In the genomic region with DNA sequence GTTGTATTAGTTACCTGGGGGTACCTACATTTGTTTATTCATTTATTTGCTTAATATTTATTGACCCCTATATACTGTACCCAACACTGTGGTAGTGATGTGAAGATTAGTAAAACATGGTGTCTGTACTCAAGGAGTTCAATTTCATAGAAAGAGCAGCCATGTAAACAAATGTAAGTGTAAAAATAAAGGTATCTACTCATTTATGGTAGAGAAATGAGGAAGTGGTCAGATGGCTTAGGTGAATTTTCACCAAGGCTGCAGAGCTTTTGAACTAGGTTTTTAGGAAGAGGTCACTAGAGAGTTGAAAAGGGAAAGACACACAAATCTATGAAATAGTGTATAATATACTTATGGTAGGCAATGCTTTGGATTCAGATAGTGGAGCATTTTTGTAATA, we compare ENCODE assay signal across 1 cellular context.
A peak's percentile ranks its signal among the peaks of the same experiment; 100 is the strongest.
TF ChIP-seq lines count a peak whose summit lies in the region.

No MANE protein-coding gene starts in this region.

TF ChIP-seq in GM12878, 131 proteins besides CTCF, POLR2A, EP300 and RAD21 (continued from another document and continues in another):
- TF ChIP-seq, protein P1, sequence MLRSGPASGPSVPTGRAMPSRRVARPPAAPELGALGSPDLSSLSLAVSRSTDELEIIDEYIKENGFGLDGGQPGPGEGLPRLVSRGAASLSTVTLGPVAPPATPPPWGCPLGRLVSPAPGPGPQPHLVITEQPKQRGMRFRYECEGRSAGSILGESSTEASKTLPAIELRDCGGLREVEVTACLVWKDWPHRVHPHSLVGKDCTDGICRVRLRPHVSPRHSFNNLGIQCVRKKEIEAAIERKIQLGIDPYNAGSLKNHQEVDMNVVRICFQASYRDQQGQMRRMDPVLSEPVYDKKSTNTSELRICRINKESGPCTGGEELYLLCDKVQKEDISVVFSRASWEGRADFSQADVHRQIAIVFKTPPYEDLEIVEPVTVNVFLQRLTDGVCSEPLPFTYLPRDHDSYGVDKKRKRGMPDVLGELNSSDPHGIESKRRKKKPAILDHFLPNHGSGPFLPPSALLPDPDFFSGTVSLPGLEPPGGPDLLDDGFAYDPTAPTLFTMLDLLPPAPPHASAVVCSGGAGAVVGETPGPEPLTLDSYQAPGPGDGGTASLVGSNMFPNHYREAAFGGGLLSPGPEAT (IDR thresholded peaks at IDR 0.05; ENCODE audit: low read depth) = peak; percentile 61; the same call in 1 of the 2 replicates
- no peak for TF ChIP-seq ASH2L (IDR thresholded peaks at IDR 0.05; ENCODE audit: borderline replicate concordance, low read depth)
- peak; percentile 51; the same call in 1 of the 2 replicates for TF ChIP-seq IKZF1 (conservative IDR thresholded peaks at IDR 0.05)
- TF ChIP-seq, protein P2, sequence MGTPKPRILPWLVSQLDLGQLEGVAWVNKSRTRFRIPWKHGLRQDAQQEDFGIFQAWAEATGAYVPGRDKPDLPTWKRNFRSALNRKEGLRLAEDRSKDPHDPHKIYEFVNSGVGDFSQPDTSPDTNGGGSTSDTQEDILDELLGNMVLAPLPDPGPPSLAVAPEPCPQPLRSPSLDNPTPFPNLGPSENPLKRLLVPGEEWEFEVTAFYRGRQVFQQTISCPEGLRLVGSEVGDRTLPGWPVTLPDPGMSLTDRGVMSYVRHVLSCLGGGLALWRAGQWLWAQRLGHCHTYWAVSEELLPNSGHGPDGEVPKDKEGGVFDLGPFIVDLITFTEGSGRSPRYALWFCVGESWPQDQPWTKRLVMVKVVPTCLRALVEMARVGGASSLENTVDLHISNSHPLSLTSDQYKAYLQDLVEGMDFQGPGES (IDR thresholded peaks at IDR 0.05) = no peak
- TF ChIP-seq, protein P3, sequence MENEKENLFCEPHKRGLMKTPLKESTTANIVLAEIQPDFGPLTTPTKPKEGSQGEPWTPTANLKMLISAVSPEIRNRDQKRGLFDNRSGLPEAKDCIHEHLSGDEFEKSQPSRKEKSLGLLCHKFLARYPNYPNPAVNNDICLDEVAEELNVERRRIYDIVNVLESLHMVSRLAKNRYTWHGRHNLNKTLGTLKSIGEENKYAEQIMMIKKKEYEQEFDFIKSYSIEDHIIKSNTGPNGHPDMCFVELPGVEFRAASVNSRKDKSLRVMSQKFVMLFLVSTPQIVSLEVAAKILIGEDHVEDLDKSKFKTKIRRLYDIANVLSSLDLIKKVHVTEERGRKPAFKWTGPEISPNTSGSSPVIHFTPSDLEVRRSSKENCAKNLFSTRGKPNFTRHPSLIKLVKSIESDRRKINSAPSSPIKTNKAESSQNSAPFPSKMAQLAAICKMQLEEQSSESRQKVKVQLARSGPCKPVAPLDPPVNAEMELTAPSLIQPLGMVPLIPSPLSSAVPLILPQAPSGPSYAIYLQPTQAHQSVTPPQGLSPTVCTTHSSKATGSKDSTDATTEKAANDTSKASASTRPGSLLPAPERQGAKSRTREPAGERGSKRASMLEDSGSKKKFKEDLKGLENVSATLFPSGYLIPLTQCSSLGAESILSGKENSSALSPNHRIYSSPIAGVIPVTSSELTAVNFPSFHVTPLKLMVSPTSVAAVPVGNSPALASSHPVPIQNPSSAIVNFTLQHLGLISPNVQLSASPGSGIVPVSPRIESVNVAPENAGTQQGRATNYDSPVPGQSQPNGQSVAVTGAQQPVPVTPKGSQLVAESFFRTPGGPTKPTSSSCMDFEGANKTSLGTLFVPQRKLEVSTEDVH (IDR thresholded peaks at IDR 0.05; ENCODE audit: low read depth, partially characterized antibody) = no peak
- no peak for TF ChIP-seq KLF5 (IDR thresholded peaks at IDR 0.05; ENCODE audit: partially characterized antibody)
- no peak for TF ChIP-seq TCF3 (IDR thresholded peaks at IDR 0.05; ENCODE audit: borderline replicate concordance, insufficient read depth, low read depth, low read length)
- TF ChIP-seq, protein P4, sequence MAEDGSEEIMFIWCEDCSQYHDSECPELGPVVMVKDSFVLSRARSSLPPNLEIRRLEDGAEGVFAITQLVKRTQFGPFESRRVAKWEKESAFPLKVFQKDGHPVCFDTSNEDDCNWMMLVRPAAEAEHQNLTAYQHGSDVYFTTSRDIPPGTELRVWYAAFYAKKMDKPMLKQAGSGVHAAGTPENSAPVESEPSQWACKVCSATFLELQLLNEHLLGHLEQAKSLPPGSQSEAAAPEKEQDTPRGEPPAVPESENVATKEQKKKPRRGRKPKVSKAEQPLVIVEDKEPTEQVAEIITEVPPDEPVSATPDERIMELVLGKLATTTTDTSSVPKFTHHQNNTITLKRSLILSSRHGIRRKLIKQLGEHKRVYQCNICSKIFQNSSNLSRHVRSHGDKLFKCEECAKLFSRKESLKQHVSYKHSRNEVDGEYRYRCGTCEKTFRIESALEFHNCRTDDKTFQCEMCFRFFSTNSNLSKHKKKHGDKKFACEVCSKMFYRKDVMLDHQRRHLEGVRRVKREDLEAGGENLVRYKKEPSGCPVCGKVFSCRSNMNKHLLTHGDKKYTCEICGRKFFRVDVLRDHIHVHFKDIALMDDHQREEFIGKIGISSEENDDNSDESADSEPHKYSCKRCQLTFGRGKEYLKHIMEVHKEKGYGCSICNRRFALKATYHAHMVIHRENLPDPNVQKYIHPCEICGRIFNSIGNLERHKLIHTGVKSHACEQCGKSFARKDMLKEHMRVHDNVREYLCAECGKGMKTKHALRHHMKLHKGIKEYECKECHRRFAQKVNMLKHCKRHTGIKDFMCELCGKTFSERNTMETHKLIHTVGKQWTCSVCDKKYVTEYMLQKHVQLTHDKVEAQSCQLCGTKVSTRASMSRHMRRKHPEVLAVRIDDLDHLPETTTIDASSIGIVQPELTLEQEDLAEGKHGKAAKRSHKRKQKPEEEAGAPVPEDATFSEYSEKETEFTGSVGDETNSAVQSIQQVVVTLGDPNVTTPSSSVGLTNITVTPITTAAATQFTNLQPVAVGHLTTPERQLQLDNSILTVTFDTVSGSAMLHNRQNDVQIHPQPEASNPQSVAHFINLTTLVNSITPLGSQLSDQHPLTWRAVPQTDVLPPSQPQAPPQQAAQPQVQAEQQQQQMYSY (CRISPR knock-in tag; IDR thresholded peaks at IDR 0.05) = no peak
- no peak for TF ChIP-seq SREBF2 (IDR thresholded peaks at IDR 0.05; ENCODE audit: low read length)
- no peak for TF ChIP-seq ZNF274 (IDR thresholded peaks at IDR 0.05; ENCODE audit: insufficient read depth, insufficient read length)
- no peak for TF ChIP-seq FOXK2 (IDR thresholded peaks at IDR 0.05)
- TF ChIP-seq YY1 (IDR thresholded peaks at IDR 0.05; ENCODE audit: low read depth, low read length) = 0 out of 2 replicates have a peak, but pooled peaks have one; percentile 6
- TF ChIP-seq TCF12 (IDR thresholded peaks at IDR 0.05; ENCODE audit: low read depth, low read length) = no peak
- peak; percentile 70; the same call in 1 of the 2 replicates for TF ChIP-seq STAT3 (IDR thresholded peaks at IDR 0.05; ENCODE audit: low read depth, low read length)
- TF ChIP-seq TARDBP (IDR thresholded peaks at IDR 0.05; ENCODE audit: borderline replicate concordance) = no peak
- TF ChIP-seq, protein P5, sequence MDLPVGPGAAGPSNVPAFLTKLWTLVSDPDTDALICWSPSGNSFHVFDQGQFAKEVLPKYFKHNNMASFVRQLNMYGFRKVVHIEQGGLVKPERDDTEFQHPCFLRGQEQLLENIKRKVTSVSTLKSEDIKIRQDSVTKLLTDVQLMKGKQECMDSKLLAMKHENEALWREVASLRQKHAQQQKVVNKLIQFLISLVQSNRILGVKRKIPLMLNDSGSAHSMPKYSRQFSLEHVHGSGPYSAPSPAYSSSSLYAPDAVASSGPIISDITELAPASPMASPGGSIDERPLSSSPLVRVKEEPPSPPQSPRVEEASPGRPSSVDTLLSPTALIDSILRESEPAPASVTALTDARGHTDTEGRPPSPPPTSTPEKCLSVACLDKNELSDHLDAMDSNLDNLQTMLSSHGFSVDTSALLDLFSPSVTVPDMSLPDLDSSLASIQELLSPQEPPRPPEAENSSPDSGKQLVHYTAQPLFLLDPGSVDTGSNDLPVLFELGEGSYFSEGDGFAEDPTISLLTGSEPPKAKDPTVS (IDR thresholded peaks at IDR 0.05; ENCODE audit: low read depth, low read length) = no peak
- TF ChIP-seq NR2C2 (IDR thresholded peaks at IDR 0.05; ENCODE audit: borderline replicate concordance, control insufficient read depth, insufficient read length, low read depth) = no peak
- TF ChIP-seq CBX5 (IDR thresholded peaks at IDR 0.05; ENCODE audit: low read depth) = 0 out of 2 replicates have a peak, but pooled peaks have one; percentile 55
- TF ChIP-seq SIX5 (IDR thresholded peaks at IDR 0.05; ENCODE audit: low read depth, low read length, severe bottlenecking) = no peak
- TF ChIP-seq CBX3 (IDR thresholded peaks at IDR 0.05; ENCODE audit: borderline replicate concordance, low read depth) = no peak
- TF ChIP-seq ZNF217 (IDR thresholded peaks at IDR 0.05) = no peak
- no peak for TF ChIP-seq MYB (IDR thresholded peaks at IDR 0.05; ENCODE audit: borderline replicate concordance, low read depth, low read length)
- 0 out of 2 replicates have a peak, but pooled peaks have one; percentile 30 for TF ChIP-seq GABPA (IDR thresholded peaks at IDR 0.05; ENCODE audit: low read depth)
- TF ChIP-seq, protein P6, sequence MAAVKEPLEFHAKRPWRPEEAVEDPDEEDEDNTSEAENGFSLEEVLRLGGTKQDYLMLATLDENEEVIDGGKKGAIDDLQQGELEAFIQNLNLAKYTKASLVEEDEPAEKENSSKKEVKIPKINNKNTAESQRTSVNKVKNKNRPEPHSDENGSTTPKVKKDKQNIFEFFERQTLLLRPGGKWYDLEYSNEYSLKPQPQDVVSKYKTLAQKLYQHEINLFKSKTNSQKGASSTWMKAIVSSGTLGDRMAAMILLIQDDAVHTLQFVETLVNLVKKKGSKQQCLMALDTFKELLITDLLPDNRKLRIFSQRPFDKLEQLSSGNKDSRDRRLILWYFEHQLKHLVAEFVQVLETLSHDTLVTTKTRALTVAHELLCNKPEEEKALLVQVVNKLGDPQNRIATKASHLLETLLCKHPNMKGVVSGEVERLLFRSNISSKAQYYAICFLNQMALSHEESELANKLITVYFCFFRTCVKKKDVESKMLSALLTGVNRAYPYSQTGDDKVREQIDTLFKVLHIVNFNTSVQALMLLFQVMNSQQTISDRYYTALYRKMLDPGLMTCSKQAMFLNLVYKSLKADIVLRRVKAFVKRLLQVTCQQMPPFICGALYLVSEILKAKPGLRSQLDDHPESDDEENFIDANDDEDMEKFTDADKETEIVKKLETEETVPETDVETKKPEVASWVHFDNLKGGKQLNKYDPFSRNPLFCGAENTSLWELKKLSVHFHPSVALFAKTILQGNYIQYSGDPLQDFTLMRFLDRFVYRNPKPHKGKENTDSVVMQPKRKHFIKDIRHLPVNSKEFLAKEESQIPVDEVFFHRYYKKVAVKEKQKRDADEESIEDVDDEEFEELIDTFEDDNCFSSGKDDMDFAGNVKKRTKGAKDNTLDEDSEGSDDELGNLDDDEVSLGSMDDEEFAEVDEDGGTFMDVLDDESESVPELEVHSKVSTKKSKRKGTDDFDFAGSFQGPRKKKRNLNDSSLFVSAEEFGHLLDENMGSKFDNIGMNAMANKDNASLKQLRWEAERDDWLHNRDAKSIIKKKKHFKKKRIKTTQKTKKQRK (IDR thresholded peaks at IDR 0.05; ENCODE audit: low read depth, low read length) = no peak
- TF ChIP-seq, protein P7, sequence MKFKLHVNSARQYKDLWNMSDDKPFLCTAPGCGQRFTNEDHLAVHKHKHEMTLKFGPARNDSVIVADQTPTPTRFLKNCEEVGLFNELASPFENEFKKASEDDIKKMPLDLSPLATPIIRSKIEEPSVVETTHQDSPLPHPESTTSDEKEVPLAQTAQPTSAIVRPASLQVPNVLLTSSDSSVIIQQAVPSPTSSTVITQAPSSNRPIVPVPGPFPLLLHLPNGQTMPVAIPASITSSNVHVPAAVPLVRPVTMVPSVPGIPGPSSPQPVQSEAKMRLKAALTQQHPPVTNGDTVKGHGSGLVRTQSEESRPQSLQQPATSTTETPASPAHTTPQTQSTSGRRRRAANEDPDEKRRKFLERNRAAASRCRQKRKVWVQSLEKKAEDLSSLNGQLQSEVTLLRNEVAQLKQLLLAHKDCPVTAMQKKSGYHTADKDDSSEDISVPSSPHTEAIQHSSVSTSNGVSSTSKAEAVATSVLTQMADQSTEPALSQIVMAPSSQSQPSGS (IDR thresholded peaks at IDR 0.05; ENCODE audit: low read length) = peak; percentile 66; the same call in 1 of the 2 replicates
- TF ChIP-seq, protein P8, sequence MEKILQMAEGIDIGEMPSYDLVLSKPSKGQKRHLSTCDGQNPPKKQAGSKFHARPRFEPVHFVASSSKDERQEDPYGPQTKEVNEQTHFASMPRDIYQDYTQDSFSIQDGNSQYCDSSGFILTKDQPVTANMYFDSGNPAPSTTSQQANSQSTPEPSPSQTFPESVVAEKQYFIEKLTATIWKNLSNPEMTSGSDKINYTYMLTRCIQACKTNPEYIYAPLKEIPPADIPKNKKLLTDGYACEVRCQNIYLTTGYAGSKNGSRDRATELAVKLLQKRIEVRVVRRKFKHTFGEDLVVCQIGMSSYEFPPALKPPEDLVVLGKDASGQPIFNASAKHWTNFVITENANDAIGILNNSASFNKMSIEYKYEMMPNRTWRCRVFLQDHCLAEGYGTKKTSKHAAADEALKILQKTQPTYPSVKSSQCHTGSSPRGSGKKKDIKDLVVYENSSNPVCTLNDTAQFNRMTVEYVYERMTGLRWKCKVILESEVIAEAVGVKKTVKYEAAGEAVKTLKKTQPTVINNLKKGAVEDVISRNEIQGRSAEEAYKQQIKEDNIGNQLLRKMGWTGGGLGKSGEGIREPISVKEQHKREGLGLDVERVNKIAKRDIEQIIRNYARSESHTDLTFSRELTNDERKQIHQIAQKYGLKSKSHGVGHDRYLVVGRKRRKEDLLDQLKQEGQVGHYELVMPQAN (conservative IDR thresholded peaks at IDR 0.05) = no peak
- TF ChIP-seq ZNF384 (IDR thresholded peaks at IDR 0.05; ENCODE audit: borderline replicate concordance, low read depth, low read length) = no peak
- TF ChIP-seq, protein P9, sequence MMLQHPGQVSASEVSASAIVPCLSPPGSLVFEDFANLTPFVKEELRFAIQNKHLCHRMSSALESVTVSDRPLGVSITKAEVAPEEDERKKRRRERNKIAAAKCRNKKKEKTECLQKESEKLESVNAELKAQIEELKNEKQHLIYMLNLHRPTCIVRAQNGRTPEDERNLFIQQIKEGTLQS (IDR thresholded peaks at IDR 0.05; ENCODE audit: borderline replicate concordance, extremely low read depth, low read depth, low read length) = no peak
- TF ChIP-seq BRCA1 (IDR thresholded peaks at IDR 0.05; ENCODE audit: low read depth, low read length) = no peak
- no peak for TF ChIP-seq BHLHE40 (IDR thresholded peaks at IDR 0.05; ENCODE audit: borderline replicate concordance in 1 of 2, low read depth in 2 of 2, low read length in 1 of 2)
- TF ChIP-seq TBL1XR1 (IDR thresholded peaks at IDR 0.05; ENCODE audit: low read depth, low read length) = peak; percentile 48; the same call in 1 of the 2 replicates
- 0 out of 2 replicates have a peak, but pooled peaks have one; percentile 15 for TF ChIP-seq RAD51 (IDR thresholded peaks at IDR 0.05)
- no peak for TF ChIP-seq RCOR1 (conservative IDR thresholded peaks at IDR 0.05; ENCODE audit: low read depth, low read length)
